In genomic region chrX:70454441-70455365, GRCh38 we compare ENCODE assay signal across 8 cellular contexts. TPM values are rescaled to one million over a fixed set of nuclear protein-coding genes. Genes with fewer than 3 reads are reported as not detected.
A peak's percentile ranks its signal among the peaks of the same experiment; 100 is the strongest.
DNase-seq lines count a peak whose midpoint lies in the region; ATAC-seq and TF ChIP-seq lines count a peak whose summit lies in the region.

No MANE protein-coding gene starts in this region.

- TF ChIP-seq EP300 in transverse colon (IDR thresholded peaks at IDR 0.05; ENCODE audit: low read depth) = no peak

- peak overlapping the region in 9 of 10 donors; percentile 57 to 92 (median 82) for H3K27ac Mint-ChIP-seq in naive thymus-derived CD8-positive, alpha-beta T cell

- peak; percentile 50 for ATAC-seq in GM19035 (IDR thresholded peaks at IDR 0.05; ENCODE audit: unreplicated experiment)
- ATAC-seq in HG03457 (IDR thresholded peaks at IDR 0.05; ENCODE audit: unreplicated experiment) = peak; percentile 42
- peak; percentile 69 to 74 for ATAC-seq in naive thymus-derived CD8-positive, alpha-beta T cell

- peak overlapping the region; percentile 27 for H3K4me3 ChIP-seq in AG09309 (ENCODE audit: control insufficient read depth, low read depth, low read length)
- H3K4me3 ChIP-seq in epithelial cell of proximal tubule (ENCODE audit: low read depth, low read length) = peak overlapping the region; percentile 72
- peak overlapping the region; percentile 47 to 85 (median 61) for H3K4me3 ChIP-seq in transverse colon

- H3K4me3 Mint-ChIP-seq in naive thymus-derived CD8-positive, alpha-beta T cell = peak overlapping the region; percentile 79 to 90 (median 86)

- intact Hi-C loops in transverse colon (cut with DNase I; ENCODE audit: low total_unique reads) = no loop called here

- peaks cover 0 to under 1% (median 0%) of the 10 kb centered on the region in 3 donors for H3K36me3 Mint-ChIP-seq in naive thymus-derived CD8-positive, alpha-beta T cell

- H3K4me1 ChIP-seq in transverse colon = peaks cover 0 to 28% (median 3%) of the 10 kb centered on the region in 4 donors

- DNase-seq in AG09309 (ENCODE audit: low read depth) (no peak), NCI-H748 treated with DMSO at 0.1 percent for 48 hours (lab: John Stamatoyannopoulos, UW) (peak; percentile 85), epithelial cell of proximal tubule (ENCODE audit: low read depth) (no peak), transverse colon (peak; percentile 91)
- DNase-seq in activated CD8-positive, alpha-beta memory T cell treated with anti-CD3 and anti-CD28 coated beads, Interleukin-2, amount 50 U/mL, for 48 hours = peak; percentile 75
- peak; percentile 33 to 82 (median 56) for DNase-seq in naive thymus-derived CD8-positive, alpha-beta T cell

- H3K9me3 ChIP-seq in transverse colon = no peaks in the 10 kb centered on the region

- POLR2A ChIA-PET in naive thymus-derived CD8-positive, alpha-beta T cell (lab: Charles Lee) = interaction anchor here (0.6 to 1.0 kb wide), 2 partner anchors 321 to 663 kb away, joined by 3 to 4 read pairs; partner anchors contain the start of gene MED12

- TF ChIP-seq POLR2A in transverse colon (IDR thresholded peaks at IDR 0.05) = peak; percentile 44

- no peaks in the 10 kb centered on the region for H3K36me3 ChIP-seq in transverse colon

- TF ChIP-seq CTCF in AG09309 (IDR thresholded peaks at IDR 0.05; ENCODE audit: control insufficient read depth, insufficient read depth, low read depth, low read length, missing control alignments) = peak; percentile 92
- TF ChIP-seq CTCF in epithelial cell of proximal tubule (conservative IDR thresholded peaks at IDR 0.05; ENCODE audit: low read depth, low read length) = peak; percentile 86
- peak; percentile 74 to 91 (median 78) for TF ChIP-seq CTCF in transverse colon (IDR thresholded peaks at IDR 0.05)

- peak overlapping the region; percentile 87 to 97 (median 94) for H3K27ac ChIP-seq in transverse colon

- H3K9me3 Mint-ChIP-seq in naive thymus-derived CD8-positive, alpha-beta T cell = no peaks in the 10 kb centered on the region

- peaks cover 16 to 48% (median 38%) of the 10 kb centered on the region in 4 donors for H3K4me1 Mint-ChIP-seq in naive thymus-derived CD8-positive, alpha-beta T cell

- WGBS in transverse colon (ENCODE audit: low coverage in 1 of 2), 2 donors = 46% methylated on average over 47 of the region's 48 CpGs; no CpG with 5 or more reads in 1 of the 2 donors

- no peaks in the 10 kb centered on the region for H3K27me3 Mint-ChIP-seq in naive thymus-derived CD8-positive, alpha-beta T cell

- in situ Hi-C loops in transverse colon (cut with MboI; ENCODE audit: low pct_ligation_motif_present in 1 of 4, low pct_unique_long_range_greater_than_20kb in 1 of 4, low sequenced_read_pairs in 3 of 4) = loop anchor here in 2 of 4 donors (10.0 kb wide), 1 partner anchor 100 kb away; no protein-coding TSS in a partner anchor

- no peaks in the 10 kb centered on the region for H3K27me3 ChIP-seq in transverse colon

RNA-seq across cellular contexts. Expression of gene DLG3, which starts 10.1 kb away (rescaled TPM):
- total RNA-seq in epithelial cell of proximal tubule = 28.8 and 31.6 TPM in 2 replicates
- 1 to 10 TPM; 5.6 to 6.7 TPM for total RNA-seq in naive thymus-derived CD8-positive, alpha-beta T cell
- polyA plus RNA-seq in naive thymus-derived CD8-positive, alpha-beta T cell = 1 to 10 TPM; 2.3 to 6.3 (median 3.7) TPM
- 10 to 100 TPM; 31.8 to 59.4 (median 54.8) TPM for total RNA-seq in transverse colon

RNA-seq across cellular contexts. Expression of gene GDPD2, which starts 31.6 kb away (rescaled TPM):
- not detected in 2 replicates for total RNA-seq in epithelial cell of proximal tubule
- total RNA-seq in naive thymus-derived CD8-positive, alpha-beta T cell = not detected
- not detected for polyA plus RNA-seq in naive thymus-derived CD8-positive, alpha-beta T cell
- 10 to 100 TPM in 3 of 4 donors, 1 to 10 TPM in 1; 1.6 to 68.1 (median 31.2) TPM for total RNA-seq in transverse colon

Comparison
In these comparisons a context has a peak if more than half of its experiments do, and no peak if none do; other contexts are left out.
1. DNase-seq: peak in NCI-H748 treated with DMSO at 0.1 percent for 48 hours (single experiment), activated CD8-positive, alpha-beta memory T cell treated with anti-CD3 and anti-CD28 coated beads, Interleukin-2, amount 50 U/mL, for 48 hours (single experiment), naive thymus-derived CD8-positive, alpha-beta T cell (10 of 10) and transverse colon (single experiment); none in AG09309 (single experiment) and epithelial cell of proximal tubule (single experiment).
2. Peak in every context shown above with its lines, with median percentiles within 50 percentile points of each other: H3K4me3 ChIP-seq, CTCF ChIP-seq and ATAC-seq.